1 cellular context compared by ENCODE assay signal in the genomic region with DNA sequence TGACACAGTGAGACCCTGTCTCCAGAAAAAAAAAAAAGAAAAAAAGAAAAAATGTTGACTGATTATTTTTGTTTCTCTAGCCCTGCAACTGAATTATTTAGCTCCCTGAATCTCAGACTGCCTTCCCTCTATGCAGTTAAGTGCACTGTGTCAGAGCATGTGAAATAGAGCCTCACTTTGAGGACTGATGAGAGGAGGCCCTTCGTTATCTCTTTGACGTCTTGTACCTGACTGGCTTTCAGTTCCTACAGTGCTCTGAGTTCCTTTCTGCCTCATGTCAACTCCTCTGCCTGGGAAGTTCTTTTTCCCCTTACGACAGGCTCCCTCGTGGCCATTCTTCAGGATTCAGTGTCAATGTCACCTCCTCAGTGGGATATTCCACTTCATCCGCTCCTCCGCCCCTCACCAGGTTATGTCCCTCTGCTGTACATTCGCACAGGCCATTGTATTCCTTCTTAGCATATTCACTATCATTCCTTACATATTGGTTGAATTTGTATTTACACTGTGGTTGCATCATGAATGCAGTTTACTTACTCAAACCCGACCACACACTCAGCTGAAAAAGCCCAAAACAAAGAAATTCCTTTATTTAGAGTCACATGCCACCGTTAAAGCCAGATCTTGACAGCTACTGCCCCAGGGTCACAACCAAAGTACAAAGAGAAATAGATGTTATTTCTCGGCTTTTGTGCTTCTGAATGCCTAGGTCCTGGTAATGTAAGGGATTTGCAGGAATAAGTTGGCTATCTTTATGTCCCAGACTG.
TF ChIP-seq lines count a peak whose summit lies in the region.

No MANE protein-coding gene starts in this region.

TF ChIP-seq in HepG2, 621 proteins besides CTCF, POLR2A, EP300 and RAD21 (continued from another document):
- TF ChIP-seq, protein P1, sequence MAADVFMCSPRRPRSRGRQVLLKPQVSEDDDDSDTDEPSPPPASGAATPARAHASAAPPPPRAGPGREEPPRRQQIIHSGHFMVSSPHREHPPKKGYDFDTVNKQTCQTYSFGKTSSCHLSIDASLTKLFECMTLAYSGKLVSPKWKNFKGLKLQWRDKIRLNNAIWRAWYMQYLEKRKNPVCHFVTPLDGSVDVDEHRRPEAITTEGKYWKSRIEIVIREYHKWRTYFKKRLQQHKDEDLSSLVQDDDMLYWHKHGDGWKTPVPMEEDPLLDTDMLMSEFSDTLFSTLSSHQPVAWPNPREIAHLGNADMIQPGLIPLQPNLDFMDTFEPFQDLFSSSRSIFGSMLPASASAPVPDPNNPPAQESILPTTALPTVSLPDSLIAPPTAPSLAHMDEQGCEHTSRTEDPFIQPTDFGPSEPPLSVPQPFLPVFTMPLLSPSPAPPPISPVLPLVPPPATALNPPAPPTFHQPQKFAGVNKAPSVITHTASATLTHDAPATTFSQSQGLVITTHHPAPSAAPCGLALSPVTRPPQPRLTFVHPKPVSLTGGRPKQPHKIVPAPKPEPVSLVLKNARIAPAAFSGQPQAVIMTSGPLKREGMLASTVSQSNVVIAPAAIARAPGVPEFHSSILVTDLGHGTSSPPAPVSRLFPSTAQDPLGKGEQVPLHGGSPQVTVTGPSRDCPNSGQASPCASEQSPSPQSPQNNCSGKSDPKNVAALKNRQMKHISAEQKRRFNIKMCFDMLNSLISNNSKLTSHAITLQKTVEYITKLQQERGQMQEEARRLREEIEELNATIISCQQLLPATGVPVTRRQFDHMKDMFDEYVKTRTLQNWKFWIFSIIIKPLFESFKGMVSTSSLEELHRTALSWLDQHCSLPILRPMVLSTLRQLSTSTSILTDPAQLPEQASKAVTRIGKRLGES (CRISPR knock-in tag; IDR thresholded peaks at IDR 0.05; ENCODE audit: borderline replicate concordance), result no peak
